In genomic region chr3:194300392-194300758, GRCh38 we compare ENCODE assay signal across 1 cellular context.
TF ChIP-seq lines count a peak whose summit lies in the region.

No MANE protein-coding gene starts in this region.

TF ChIP-seq in HepG2, 621 proteins besides CTCF, POLR2A, EP300 and RAD21 (continued from another document and continues in another):
- no peak for TF ChIP-seq TOE1 (CRISPR knock-in tag; IDR thresholded peaks at IDR 0.05)
- TF ChIP-seq ETS1 (CRISPR knock-in tag; IDR thresholded peaks at IDR 0.05) = no peak
- no peak for TF ChIP-seq HHEX (CRISPR knock-in tag; IDR thresholded peaks at IDR 0.05)
- TF ChIP-seq RNF219 (CRISPR knock-in tag; IDR thresholded peaks at IDR 0.05) = no peak
- TF ChIP-seq SUZ12 (IDR thresholded peaks at IDR 0.05; ENCODE audit: low read depth, low read length) = no peak
- no peak for TF ChIP-seq MZF1 (CRISPR knock-in tag; IDR thresholded peaks at IDR 0.05; ENCODE audit: borderline replicate concordance)
- TF ChIP-seq ZFP91 (CRISPR knock-in tag; IDR thresholded peaks at IDR 0.05; ENCODE audit: borderline replicate concordance) = 0 out of 2 replicates have a peak, but pooled peaks have one; percentile 16
- peak; percentile 35 for TF ChIP-seq STAG1 (CRISPR knock-in tag; IDR thresholded peaks at IDR 0.05)
- no peak for TF ChIP-seq TEF (CRISPR knock-in tag; IDR thresholded peaks at IDR 0.05)
- no peak for TF ChIP-seq NONO (IDR thresholded peaks at IDR 0.05)
- no peak for TF ChIP-seq NONO (CRISPR knock-in tag; conservative IDR thresholded peaks at IDR 0.05)
- TF ChIP-seq ETV6 (CRISPR knock-in tag; conservative IDR thresholded peaks at IDR 0.05) = no peak
- no peak for TF ChIP-seq ZNF292 (CRISPR knock-in tag; IDR thresholded peaks at IDR 0.05; ENCODE audit: borderline replicate concordance, low read depth)
- TF ChIP-seq ZNF276 (CRISPR knock-in tag; IDR thresholded peaks at IDR 0.05; ENCODE audit: low read depth) = no peak
- no peak for TF ChIP-seq SAFB2 (CRISPR knock-in tag; IDR thresholded peaks at IDR 0.05; ENCODE audit: borderline replicate concordance, low read depth)
- no peak for TF ChIP-seq ZNF180 (CRISPR knock-in tag; IDR thresholded peaks at IDR 0.05; ENCODE audit: borderline replicate concordance, low read depth)
- TF ChIP-seq SRF (IDR thresholded peaks at IDR 0.05; ENCODE audit: low read depth, low read length) = no peak
- no peak for TF ChIP-seq CENPX (CRISPR knock-in tag; IDR thresholded peaks at IDR 0.05)
- no peak for TF ChIP-seq ATF5 (CRISPR knock-in tag; IDR thresholded peaks at IDR 0.05; ENCODE audit: low read depth)
- no peak for TF ChIP-seq ZNF703 (CRISPR knock-in tag; IDR thresholded peaks at IDR 0.05; ENCODE audit: borderline replicate concordance)
- TF ChIP-seq FOSL2 (CRISPR knock-in tag; IDR thresholded peaks at IDR 0.05) = peak; percentile 55
- TF ChIP-seq ZNF564 (CRISPR knock-in tag; IDR thresholded peaks at IDR 0.05) = no peak
- peak; percentile 94 for TF ChIP-seq ZNF770 (CRISPR knock-in tag; IDR thresholded peaks at IDR 0.05)
- no peak for TF ChIP-seq HIC2 (CRISPR knock-in tag; IDR thresholded peaks at IDR 0.05; ENCODE audit: low read depth)
- TF ChIP-seq IKZF1 (IDR thresholded peaks at IDR 0.05) = no peak
- TF ChIP-seq PTBP1 (IDR thresholded peaks at IDR 0.05; ENCODE audit: low read depth, low read length, poor library complexity, severe bottlenecking) = no peak
- TF ChIP-seq MLXIP (CRISPR knock-in tag; IDR thresholded peaks at IDR 0.05; ENCODE audit: borderline replicate concordance) = no peak
- TF ChIP-seq FOXP1 (IDR thresholded peaks at IDR 0.05) = no peak
- no peak for TF ChIP-seq FOXP1 (CRISPR knock-in tag; IDR thresholded peaks at IDR 0.05)
- no peak for TF ChIP-seq KLF9 (CRISPR knock-in tag; IDR thresholded peaks at IDR 0.05; ENCODE audit: low read depth)
- TF ChIP-seq NFKBIZ (CRISPR knock-in tag; IDR thresholded peaks at IDR 0.05) = no peak
- no peak for TF ChIP-seq THAP8 (CRISPR knock-in tag; IDR thresholded peaks at IDR 0.05; ENCODE audit: borderline replicate concordance)
- no peak for TF ChIP-seq PAWR (CRISPR knock-in tag; IDR thresholded peaks at IDR 0.05; ENCODE audit: borderline replicate concordance)
- no peak for TF ChIP-seq TFDP2 (CRISPR knock-in tag; IDR thresholded peaks at IDR 0.05)
- no peak for TF ChIP-seq USF2 (IDR thresholded peaks at IDR 0.05; ENCODE audit: low read depth, low read length)
- TF ChIP-seq USF2 (CRISPR knock-in tag; IDR thresholded peaks at IDR 0.05; ENCODE audit: borderline replicate concordance) = no peak
- TF ChIP-seq SNAI1 (CRISPR knock-in tag; IDR thresholded peaks at IDR 0.05; ENCODE audit: borderline replicate concordance) = no peak
- TF ChIP-seq CENPT (CRISPR knock-in tag; IDR thresholded peaks at IDR 0.05; ENCODE audit: low read depth) = no peak
- no peak for TF ChIP-seq ZNF891 (CRISPR knock-in tag; IDR thresholded peaks at IDR 0.05)
- TF ChIP-seq MLLT10 (CRISPR knock-in tag; IDR thresholded peaks at IDR 0.05) = no peak
- no peak for TF ChIP-seq JUN (CRISPR knock-in tag; IDR thresholded peaks at IDR 0.05)
- TF ChIP-seq YY1 (IDR thresholded peaks at IDR 0.05; ENCODE audit: insufficient read depth, insufficient replicate concordance, low read depth, low read length) = no peak
- no peak for TF ChIP-seq MATR3 (CRISPR knock-in tag; IDR thresholded peaks at IDR 0.05)
- no peak for TF ChIP-seq PHF20 (CRISPR knock-in tag; IDR thresholded peaks at IDR 0.05)
- TF ChIP-seq ZSCAN22 (CRISPR knock-in tag; IDR thresholded peaks at IDR 0.05) = no peak
- peak; percentile 54; the same call in 1 of the 2 replicates for TF ChIP-seq YEATS2 (CRISPR knock-in tag; IDR thresholded peaks at IDR 0.05; ENCODE audit: borderline replicate concordance)
- no peak for TF ChIP-seq ZFP41 (CRISPR knock-in tag; IDR thresholded peaks at IDR 0.05; ENCODE audit: borderline replicate concordance)
